ENCODE assay signal across 2 cellular contexts in the genomic region with DNA sequence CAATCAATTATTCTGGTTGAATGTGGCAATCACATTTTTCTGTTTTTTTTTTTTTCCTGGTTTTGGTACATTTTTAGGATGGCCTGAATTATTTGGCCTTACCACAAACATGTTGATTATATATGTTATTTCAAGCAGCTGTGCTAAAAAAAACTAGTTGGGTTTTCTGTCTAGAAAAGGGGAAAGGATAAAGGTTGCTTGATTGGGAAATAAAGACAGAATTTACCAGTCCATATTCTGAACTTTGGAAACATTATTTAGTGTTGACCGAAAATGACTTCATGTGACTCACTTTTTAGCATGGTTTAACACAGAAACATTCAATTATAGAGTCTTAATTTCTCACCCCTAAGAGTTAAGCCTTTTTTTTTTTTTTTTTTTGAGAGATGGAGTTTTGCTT.
TF ChIP-seq lines count a peak whose summit lies in the region.

No MANE protein-coding gene starts in this region.

TF ChIP-seq in liver, 16 proteins besides CTCF, POLR2A, EP300 and RAD21:
- TF ChIP-seq JUND (IDR thresholded peaks at IDR 0.05): peak; percentile 47 to 64
- TF ChIP-seq, protein P1, sequence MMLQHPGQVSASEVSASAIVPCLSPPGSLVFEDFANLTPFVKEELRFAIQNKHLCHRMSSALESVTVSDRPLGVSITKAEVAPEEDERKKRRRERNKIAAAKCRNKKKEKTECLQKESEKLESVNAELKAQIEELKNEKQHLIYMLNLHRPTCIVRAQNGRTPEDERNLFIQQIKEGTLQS (IDR thresholded peaks at IDR 0.05): peak; percentile 16
- TF ChIP-seq SP1 (IDR thresholded peaks at IDR 0.05): peak; percentile 23
- TF ChIP-seq RXRA (IDR thresholded peaks at IDR 0.05): peak; percentile 44 to 67
- no peak for TF ChIP-seq TAF1 (conservative IDR thresholded peaks at IDR 0.05)
- TF ChIP-seq, protein P2, sequence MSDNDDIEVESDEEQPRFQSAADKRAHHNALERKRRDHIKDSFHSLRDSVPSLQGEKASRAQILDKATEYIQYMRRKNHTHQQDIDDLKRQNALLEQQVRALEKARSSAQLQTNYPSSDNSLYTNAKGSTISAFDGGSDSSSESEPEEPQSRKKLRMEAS (IDR thresholded peaks at IDR 0.05): no peak
- no peak for TF ChIP-seq YY1 (IDR thresholded peaks at IDR 0.05)
- TF ChIP-seq GABPA (IDR thresholded peaks at IDR 0.05 in 1 of 2, conservative IDR thresholded peaks at IDR 0.05 in 1 of 2): no peak
- TF ChIP-seq, protein P3, sequence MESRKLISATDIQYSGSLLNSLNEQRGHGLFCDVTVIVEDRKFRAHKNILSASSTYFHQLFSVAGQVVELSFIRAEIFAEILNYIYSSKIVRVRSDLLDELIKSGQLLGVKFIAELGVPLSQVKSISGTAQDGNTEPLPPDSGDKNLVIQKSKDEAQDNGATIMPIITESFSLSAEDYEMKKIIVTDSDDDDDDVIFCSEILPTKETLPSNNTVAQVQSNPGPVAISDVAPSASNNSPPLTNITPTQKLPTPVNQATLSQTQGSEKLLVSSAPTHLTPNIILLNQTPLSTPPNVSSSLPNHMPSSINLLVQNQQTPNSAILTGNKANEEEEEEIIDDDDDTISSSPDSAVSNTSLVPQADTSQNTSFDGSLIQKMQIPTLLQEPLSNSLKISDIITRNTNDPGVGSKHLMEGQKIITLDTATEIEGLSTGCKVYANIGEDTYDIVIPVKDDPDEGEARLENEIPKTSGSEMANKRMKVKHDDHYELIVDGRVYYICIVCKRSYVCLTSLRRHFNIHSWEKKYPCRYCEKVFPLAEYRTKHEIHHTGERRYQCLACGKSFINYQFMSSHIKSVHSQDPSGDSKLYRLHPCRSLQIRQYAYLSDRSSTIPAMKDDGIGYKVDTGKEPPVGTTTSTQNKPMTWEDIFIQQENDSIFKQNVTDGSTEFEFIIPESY (IDR thresholded peaks at IDR 0.05): peak; percentile 33
- no peak for TF ChIP-seq FOXA1 (IDR thresholded peaks at IDR 0.05)
- TF ChIP-seq FOXA2 (IDR thresholded peaks at IDR 0.05): no peak
- TF ChIP-seq EGR1 (IDR thresholded peaks at IDR 0.05; ENCODE audit: low read depth in 2 of 2): no peak
- peak; percentile 78 to 84 for TF ChIP-seq HNF4A (conservative IDR thresholded peaks at IDR 0.05)
- TF ChIP-seq HNF4G (IDR thresholded peaks at IDR 0.05): peak; percentile 41
- no peak for TF ChIP-seq NR2F2 (IDR thresholded peaks at IDR 0.05)
- TF ChIP-seq, protein P4, sequence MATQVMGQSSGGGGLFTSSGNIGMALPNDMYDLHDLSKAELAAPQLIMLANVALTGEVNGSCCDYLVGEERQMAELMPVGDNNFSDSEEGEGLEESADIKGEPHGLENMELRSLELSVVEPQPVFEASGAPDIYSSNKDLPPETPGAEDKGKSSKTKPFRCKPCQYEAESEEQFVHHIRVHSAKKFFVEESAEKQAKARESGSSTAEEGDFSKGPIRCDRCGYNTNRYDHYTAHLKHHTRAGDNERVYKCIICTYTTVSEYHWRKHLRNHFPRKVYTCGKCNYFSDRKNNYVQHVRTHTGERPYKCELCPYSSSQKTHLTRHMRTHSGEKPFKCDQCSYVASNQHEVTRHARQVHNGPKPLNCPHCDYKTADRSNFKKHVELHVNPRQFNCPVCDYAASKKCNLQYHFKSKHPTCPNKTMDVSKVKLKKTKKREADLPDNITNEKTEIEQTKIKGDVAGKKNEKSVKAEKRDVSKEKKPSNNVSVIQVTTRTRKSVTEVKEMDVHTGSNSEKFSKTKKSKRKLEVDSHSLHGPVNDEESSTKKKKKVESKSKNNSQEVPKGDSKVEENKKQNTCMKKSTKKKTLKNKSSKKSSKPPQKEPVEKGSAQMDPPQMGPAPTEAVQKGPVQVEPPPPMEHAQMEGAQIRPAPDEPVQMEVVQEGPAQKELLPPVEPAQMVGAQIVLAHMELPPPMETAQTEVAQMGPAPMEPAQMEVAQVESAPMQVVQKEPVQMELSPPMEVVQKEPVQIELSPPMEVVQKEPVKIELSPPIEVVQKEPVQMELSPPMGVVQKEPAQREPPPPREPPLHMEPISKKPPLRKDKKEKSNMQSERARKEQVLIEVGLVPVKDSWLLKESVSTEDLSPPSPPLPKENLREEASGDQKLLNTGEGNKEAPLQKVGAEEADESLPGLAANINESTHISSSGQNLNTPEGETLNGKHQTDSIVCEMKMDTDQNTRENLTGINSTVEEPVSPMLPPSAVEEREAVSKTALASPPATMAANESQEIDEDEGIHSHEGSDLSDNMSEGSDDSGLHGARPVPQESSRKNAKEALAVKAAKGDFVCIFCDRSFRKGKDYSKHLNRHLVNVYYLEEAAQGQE (IDR thresholded peaks at IDR 0.05): no peak
TF ChIP-seq in liver: peak in this region for 7.

TF ChIP-seq in HepG2, 621 proteins besides CTCF, POLR2A, EP300 and RAD21:
- TF ChIP-seq, protein P1 (CRISPR knock-in tag; IDR thresholded peaks at IDR 0.05): no peak
- TF ChIP-seq, protein P5, sequence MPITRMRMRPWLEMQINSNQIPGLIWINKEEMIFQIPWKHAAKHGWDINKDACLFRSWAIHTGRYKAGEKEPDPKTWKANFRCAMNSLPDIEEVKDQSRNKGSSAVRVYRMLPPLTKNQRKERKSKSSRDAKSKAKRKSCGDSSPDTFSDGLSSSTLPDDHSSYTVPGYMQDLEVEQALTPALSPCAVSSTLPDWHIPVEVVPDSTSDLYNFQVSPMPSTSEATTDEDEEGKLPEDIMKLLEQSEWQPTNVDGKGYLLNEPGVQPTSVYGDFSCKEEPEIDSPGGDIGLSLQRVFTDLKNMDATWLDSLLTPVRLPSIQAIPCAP (CRISPR knock-in tag; IDR thresholded peaks at IDR 0.05; ENCODE audit: low read depth): no peak
- TF ChIP-seq SP2 (CRISPR knock-in tag; IDR thresholded peaks at IDR 0.05) (no peak), ZNF720 (CRISPR knock-in tag; IDR thresholded peaks at IDR 0.05) (no peak), ZNF570 (CRISPR knock-in tag; IDR thresholded peaks at IDR 0.05; ENCODE audit: borderline replicate concordance) (no peak), ATF1 (CRISPR knock-in tag; IDR thresholded peaks at IDR 0.05) (no peak), ZNF562 (CRISPR knock-in tag; IDR thresholded peaks at IDR 0.05; ENCODE audit: borderline replicate concordance) (no peak), MBD4 (IDR thresholded peaks at IDR 0.05; ENCODE audit: borderline replicate concordance, low read length) (no peak)
- TF ChIP-seq, protein P6, sequence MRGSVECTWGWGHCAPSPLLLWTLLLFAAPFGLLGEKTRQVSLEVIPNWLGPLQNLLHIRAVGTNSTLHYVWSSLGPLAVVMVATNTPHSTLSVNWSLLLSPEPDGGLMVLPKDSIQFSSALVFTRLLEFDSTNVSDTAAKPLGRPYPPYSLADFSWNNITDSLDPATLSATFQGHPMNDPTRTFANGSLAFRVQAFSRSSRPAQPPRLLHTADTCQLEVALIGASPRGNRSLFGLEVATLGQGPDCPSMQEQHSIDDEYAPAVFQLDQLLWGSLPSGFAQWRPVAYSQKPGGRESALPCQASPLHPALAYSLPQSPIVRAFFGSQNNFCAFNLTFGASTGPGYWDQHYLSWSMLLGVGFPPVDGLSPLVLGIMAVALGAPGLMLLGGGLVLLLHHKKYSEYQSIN (CRISPR knock-in tag; IDR thresholded peaks at IDR 0.05; ENCODE audit: borderline replicate concordance): no peak
- TF ChIP-seq, protein P7, sequence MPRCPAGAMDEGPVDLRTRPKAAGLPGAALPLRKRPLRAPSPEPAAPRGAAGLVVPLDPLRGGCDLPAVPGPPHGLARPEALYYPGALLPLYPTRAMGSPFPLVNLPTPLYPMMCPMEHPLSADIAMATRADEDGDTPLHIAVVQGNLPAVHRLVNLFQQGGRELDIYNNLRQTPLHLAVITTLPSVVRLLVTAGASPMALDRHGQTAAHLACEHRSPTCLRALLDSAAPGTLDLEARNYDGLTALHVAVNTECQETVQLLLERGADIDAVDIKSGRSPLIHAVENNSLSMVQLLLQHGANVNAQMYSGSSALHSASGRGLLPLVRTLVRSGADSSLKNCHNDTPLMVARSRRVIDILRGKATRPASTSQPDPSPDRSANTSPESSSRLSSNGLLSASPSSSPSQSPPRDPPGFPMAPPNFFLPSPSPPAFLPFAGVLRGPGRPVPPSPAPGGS (CRISPR knock-in tag; IDR thresholded peaks at IDR 0.05): no peak
